ENCODE assay signal across 9 cellular contexts in genomic region chrX:12770440-12770839, GRCh38.
DNase-seq lines count a peak whose midpoint lies in the region; ATAC-seq lines count a peak whose summit lies in the region.
"Had no signal": no experiment of that assay in that cellular context is flagged by ENCODE, and none has a peak within 500 bp of the region (broad histone marks: within the 10 kb centered on the region; RNA-seq: fewer than 3 reads in every experiment).

No MANE protein-coding gene starts in this region.

- no peaks in the 10 kb centered on the region for H3K9me3 ChIP-seq in adipocyte (ENCODE audit: control insufficient read depth, low read length)

- H3K36me3 ChIP-seq in adipocyte (ENCODE audit: control insufficient read depth, insufficient read depth, low read length, severe bottlenecking) = no peaks in the 10 kb centered on the region

- H3K27me3 ChIP-seq in adipocyte (replicated peaks; ENCODE audit: control insufficient read depth, insufficient read depth, low read length) = peaks cover 49% of the 10 kb centered on the region

- no peaks in the 10 kb centered on the region for H3K4me1 ChIP-seq in adipocyte (ENCODE audit: control insufficient read depth, insufficient read depth, low read length)

- H3K4me3 ChIP-seq in adipocyte (ENCODE audit: low read length) = no peak overlapping the region
- H3K4me3 ChIP-seq: SK-N-MC had no signal

- DNase-seq in EH (ENCODE audit: low read depth) = peak; percentile 29
- DNase-seq in KG1 (lab: John Stamatoyannopoulos, UW) = peak; percentile 0
- DNase-seq in adipocyte (ENCODE audit: low read depth) = peak; percentile 66
- DNase-seq in left kidney (ENCODE audit: low read depth, low spot score) = peak; percentile 35
- no peak for DNase-seq in cerebellar nuclear complex (lab: John Stamatoyannopoulos, UW)

- ATAC-seq in HG03342 (IDR thresholded peaks at IDR 0.05; ENCODE audit: unreplicated experiment) = no peak
- ATAC-seq in HG02623 (IDR thresholded peaks at IDR 0.05; ENCODE audit: unreplicated experiment) = no peak
- no peak for ATAC-seq in HG03457 (IDR thresholded peaks at IDR 0.05; ENCODE audit: unreplicated experiment)

- no peak overlapping the region for H3K9ac ChIP-seq in adipocyte (ENCODE audit: low read length)

Comparison
In these comparisons a context has a peak if more than half of its experiments do, and no peak if none do; other contexts are left out.
1. DNase-seq: peak in EH (single experiment), KG1 (single experiment), adipocyte (single experiment) and left kidney (single experiment); none in cerebellar nuclear complex (0 of 2).